20 cellular contexts compared by ENCODE assay signal in genomic region chr3:32376098-32376497, GRCh38. TPM values are rescaled to one million over a fixed set of nuclear protein-coding genes. Genes with fewer than 3 reads are reported as not detected.
DNase-seq lines count a peak whose midpoint lies in the region; TF ChIP-seq lines count a peak whose summit lies in the region.
"Had no signal": no experiment of that assay in that cellular context is flagged by ENCODE, and none has a peak within 500 bp of the region (broad histone marks: within the 10 kb centered on the region; RNA-seq: fewer than 3 reads in every experiment).

No MANE protein-coding gene starts in this region.

- H3K4me3 ChIP-seq in AG10803 (ENCODE audit: low read length): no peak overlapping the region
- H3K4me3 ChIP-seq: heart right ventricle, lower lobe of right lung had no signal

- DNase-seq in AG10803 (ENCODE audit: low read depth) (peak; percentile 32), SK-MEL-5 (ENCODE audit: low read depth, low spot score) (peak; percentile 76), fibroblast of gingiva (ENCODE audit: low read depth) (peak; percentile 82), lung microvascular endothelial cell (ENCODE audit: low read depth in 2 of 2) (peak; percentile 58 to 92), NCI-H1436 treated with DMSO at 0.1 percent for 48 hours (lab: John Stamatoyannopoulos, UW) (no peak), NCI-H1105 treated with DMSO at 0.1 percent for 48 hours (lab: John Stamatoyannopoulos, UW) (no peak)
- no peak for DNase-seq in stimulated activated CD4-positive, alpha-beta T cell treated with anti-CD3 and anti-CD28 coated beads, Interleukin-4, amount 100 ng/mL, for 4 hours
- DNase-seq in activated naive CD8-positive, alpha-beta T cell treated with anti-CD3 and anti-CD28 coated beads for 36 hours: no peak
- DNase-seq: activated CD4-positive, alpha-beta T cell treated with anti-CD3 and anti-CD28 coated beads, Interleukin-2, amount 10 ng/mL, durations not matched to agents 24 days and 14 days; activated CD8-positive, alpha-beta memory T cell treated with anti-CD3 and anti-CD28 coated beads, Interleukin-2, amount 10 ng/mL, durations not matched to agents 7 days and 5 days; activated naive CD4-positive, alpha-beta T cell treated with anti-CD3 and anti-CD28 coated beads, Interleukin-2, amount 10 ng/mL, durations not matched to agents 7 days and 5 days; aorta; BE2C; Caco-2; heart right ventricle; lower lobe of right lung; NCI-H510A; stimulated activated naive CD8-positive, alpha-beta T cell treated with anti-CD3 and anti-CD28 coated beads, Interleukin-15, amount 100 ng/mL, for 72 hours; trophoblast cell had no signal

- H3K9me3 Mint-ChIP-seq in activated naive CD8-positive, alpha-beta T cell treated with anti-CD3 and anti-CD28 coated beads for 36 hours: no peaks in the 10 kb centered on the region
- H3K9me3 Mint-ChIP-seq: activated CD4-positive, alpha-beta T cell treated with anti-CD3 and anti-CD28 coated beads, Interleukin-2, amount 10 ng/mL, durations not matched to agents 24 days and 14 days; activated naive CD4-positive, alpha-beta T cell treated with anti-CD3 and anti-CD28 coated beads, Interleukin-2, amount 10 ng/mL, durations not matched to agents 7 days and 5 days; stimulated activated naive CD8-positive, alpha-beta T cell treated with anti-CD3 and anti-CD28 coated beads, Interleukin-15, amount 100 ng/mL, for 72 hours; T-helper 1 cell treated with Interleukin-12 subunit alpha and Interleukin-12 subunit beta and Interleukin-4 antibody, amounts not matched to agents 30 μg/mL and 1 μg/mL, for 36 hours had no signal

- TF ChIP-seq CTCF in AG10803 (conservative IDR thresholded peaks at IDR 0.05; ENCODE audit: low read length): no peak

- H3K4me3 Mint-ChIP-seq in activated naive CD8-positive, alpha-beta T cell treated with anti-CD3 and anti-CD28 coated beads for 36 hours: no peak overlapping the region
- H3K4me3 Mint-ChIP-seq: activated CD4-positive, alpha-beta T cell treated with anti-CD3 and anti-CD28 coated beads, Interleukin-2, amount 10 ng/mL, durations not matched to agents 24 days and 14 days; activated CD8-positive, alpha-beta memory T cell treated with anti-CD3 and anti-CD28 coated beads, Interleukin-2, amount 10 ng/mL, durations not matched to agents 7 days and 5 days; activated naive CD4-positive, alpha-beta T cell treated with anti-CD3 and anti-CD28 coated beads, Interleukin-2, amount 10 ng/mL, durations not matched to agents 7 days and 5 days; stimulated activated naive CD8-positive, alpha-beta T cell treated with anti-CD3 and anti-CD28 coated beads, Interleukin-15, amount 100 ng/mL, for 72 hours; T-helper 1 cell treated with Interleukin-12 subunit alpha and Interleukin-12 subunit beta and Interleukin-4 antibody, amounts not matched to agents 30 μg/mL and 1 μg/mL, for 36 hours had no signal

- peaks cover 23% of the 10 kb centered on the region for H3K4me1 Mint-ChIP-seq in activated naive CD8-positive, alpha-beta T cell treated with anti-CD3 and anti-CD28 coated beads for 36 hours

- in situ Hi-C loops in SK-MEL-5 (cut with HindIII; ENCODE audit: low pct_unique_long_range_greater_than_20kb, low sequenced_read_pairs): no loop called here

- H3K27me3 Mint-ChIP-seq in activated naive CD8-positive, alpha-beta T cell treated with anti-CD3 and anti-CD28 coated beads for 36 hours: no peaks in the 10 kb centered on the region
- H3K27me3 Mint-ChIP-seq: stimulated activated naive CD8-positive, alpha-beta T cell treated with anti-CD3 and anti-CD28 coated beads, Interleukin-15, amount 100 ng/mL, for 72 hours had no signal

- H3K36me3 Mint-ChIP-seq in activated naive CD8-positive, alpha-beta T cell treated with anti-CD3 and anti-CD28 coated beads for 36 hours: no peaks in the 10 kb centered on the region
- H3K36me3 Mint-ChIP-seq: activated CD8-positive, alpha-beta memory T cell treated with anti-CD3 and anti-CD28 coated beads, Interleukin-2, amount 10 ng/mL, durations not matched to agents 7 days and 5 days; activated naive CD4-positive, alpha-beta T cell treated with anti-CD3 and anti-CD28 coated beads, Interleukin-2, amount 10 ng/mL, durations not matched to agents 7 days and 5 days had no signal

- H3K27ac Mint-ChIP-seq in activated naive CD8-positive, alpha-beta T cell treated with anti-CD3 and anti-CD28 coated beads for 36 hours: no peak overlapping the region
- H3K27ac Mint-ChIP-seq: activated CD4-positive, alpha-beta T cell treated with anti-CD3 and anti-CD28 coated beads, Interleukin-2, amount 10 ng/mL, durations not matched to agents 24 days and 14 days; activated CD8-positive, alpha-beta memory T cell treated with anti-CD3 and anti-CD28 coated beads, Interleukin-2, amount 10 ng/mL, durations not matched to agents 7 days and 5 days; activated naive CD4-positive, alpha-beta T cell treated with anti-CD3 and anti-CD28 coated beads, Interleukin-2, amount 10 ng/mL, durations not matched to agents 7 days and 5 days; stimulated activated naive CD8-positive, alpha-beta T cell treated with anti-CD3 and anti-CD28 coated beads, Interleukin-15, amount 100 ng/mL, for 72 hours; T-helper 1 cell treated with Interleukin-12 subunit alpha and Interleukin-12 subunit beta and Interleukin-4 antibody, amounts not matched to agents 30 μg/mL and 1 μg/mL, for 36 hours had no signal

RNA-seq across cellular contexts. Expression of gene CMTM7, which starts 15.6 kb away (rescaled TPM):
- 19.0 and 23.3 TPM in 2 replicates for total RNA-seq in SK-MEL-5 (2014; rRNA removed; shearing (Covaris generic))
- polyA plus RNA-seq in SK-MEL-5 (2015; cell fraction: cytosol; rRNA removed): 82.5 and 95.4 TPM in 2 replicates
- polyA plus RNA-seq in SK-MEL-5 (2015; cell fraction: nucleus; rRNA removed): 58.4 and 77.3 TPM in 2 replicates
- 17.4 and 24.6 TPM in 2 replicates for total RNA-seq in lung microvascular endothelial cell
- total RNA-seq in activated naive CD8-positive, alpha-beta T cell treated with anti-CD3 and anti-CD28 coated beads for 36 hours: 10 to 100 TPM; 39.2 to 39.8 TPM

Comparison
In these comparisons a context has a peak if more than half of its experiments do, and no peak if none do; other contexts are left out.
1. DNase-seq: peak in AG10803 (single experiment), SK-MEL-5 (single experiment), fibroblast of gingiva (single experiment) and lung microvascular endothelial cell (2 of 2); none in NCI-H1436 treated with DMSO at 0.1 percent for 48 hours (single experiment), stimulated activated CD4-positive, alpha-beta T cell treated with anti-CD3 and anti-CD28 coated beads, Interleukin-4, amount 100 ng/mL, for 4 hours (0 of 2), NCI-H1105 treated with DMSO at 0.1 percent for 48 hours (single experiment) and activated naive CD8-positive, alpha-beta T cell treated with anti-CD3 and anti-CD28 coated beads for 36 hours (single experiment).